32 cellular contexts compared by ENCODE assay signal in the genomic region with DNA sequence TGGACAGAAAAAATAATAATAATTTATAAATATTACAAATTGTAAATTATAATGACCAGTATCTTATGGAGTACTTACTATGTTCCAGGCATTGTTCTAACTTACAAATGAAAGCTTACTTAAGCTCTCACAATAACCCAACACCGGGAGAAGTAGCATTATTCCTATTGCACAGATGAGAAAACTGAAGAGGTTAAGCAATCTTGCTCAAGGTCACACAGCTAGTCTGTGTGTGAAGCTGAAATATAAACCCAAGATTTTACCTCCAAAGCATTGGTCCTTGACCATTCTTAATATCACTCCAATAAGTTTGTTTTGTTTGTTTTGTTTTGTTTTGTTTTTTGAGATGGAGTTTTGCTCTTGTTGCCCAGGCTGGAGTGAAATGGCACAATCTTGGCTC.
"Had no signal": no experiment of that assay in that cellular context is flagged by ENCODE, and none has a peak within 500 bp of the region (broad histone marks: within the 10 kb centered on the region; RNA-seq: fewer than 3 reads in every experiment).

No MANE protein-coding gene starts in this region.

- H3K9me3 ChIP-seq: ovary, spleen, suprapubic skin, testis, tibial artery, transverse colon, upper lobe of right lung, uterus had no signal

- ATAC-seq: naive thymus-derived CD4-positive, alpha-beta T cell; natural killer cell; right cardiac atrium; sciatic nerve; stimulated activated memory B cell treated with anti-CD40 and anti-IgM and Interleukin-4, amounts not matched to agents 10 μg/mL and 1 μg/mL and 100 μg/mL, for 72 hours; stimulated activated naive CD8-positive, alpha-beta T cell treated with anti-CD3 and anti-CD28 coated beads, Interleukin-15, amount 100 ng/mL, for 72 hours; stimulated activated naive CD8-positive, alpha-beta T cell treated with anti-CD3 and anti-CD28 coated beads, Interleukin-15, Interleukin-2, amounts not matched to agents 100 U/mL and 50 U/mL, for 24 hours; upper lobe of right lung had no signal

- H3K36me3 Mint-ChIP-seq: natural killer cell, neural progenitor cell, type B pancreatic cell had no signal

- H3K9ac ChIP-seq: neural progenitor cell, parathyroid adenoma had no signal

- H3K27ac ChIP-seq: neural progenitor cell, ovary, parathyroid adenoma, skin epidermis, spleen, suprapubic skin, testis, tibial artery, transverse colon, upper lobe of right lung, uterus had no signal

- DNase-seq: naive thymus-derived CD4-positive, alpha-beta T cell; natural killer cell; occipital lobe; ovary; posterior cingulate gyrus; retina; right cardiac atrium; spleen; stimulated activated CD4-positive, alpha-beta T cell treated with anti-CD3 and anti-CD28 coated beads, Interleukin-12 subunit alpha, Interleukin-12 subunit beta, amount 100 ng/mL, for 4 hours; stimulated activated CD4-positive, alpha-beta T cell treated with anti-CD3 and anti-CD28 coated beads, Interleukin-1b, Interleukin-23, amount 100 ng/mL, for 48 hours; stimulated activated CD4-positive, alpha-beta T cell treated with anti-CD3 and anti-CD28 coated beads, Interleukin-4, amount 100 ng/mL, for 1 hour; stimulated activated CD4-positive, alpha-beta T cell treated with anti-CD3 and anti-CD28 coated beads, Interleukin-4, amount 100 ng/mL, for 4 hours; stimulated activated CD8-positive, alpha-beta memory T cell treated with anti-CD3 and anti-CD28 coated beads, Interleukin-4, amount 100 ng/mL, for 48 hours; stimulated activated naive CD4-positive, alpha-beta T cell; stimulated activated naive CD8-positive, alpha-beta T cell treated with anti-CD3 and anti-CD28 coated beads, Interleukin-15, amount 100 ng/mL, for 72 hours; stimulated activated naive CD8-positive, alpha-beta T cell treated with anti-CD3 and anti-CD28 coated beads, Interleukin-15, Interleukin-2, amounts not matched to agents 100 U/mL and 50 U/mL, for 24 hours; substantia nigra; testis; tibial artery; transverse colon; upper lobe of right lung; uterus had no signal

- H3K79me2 ChIP-seq: parathyroid adenoma had no signal

- H3K27me3 Mint-ChIP-seq: naive thymus-derived CD4-positive, alpha-beta T cell; progenitor cell of endocrine pancreas; stimulated activated memory B cell treated with anti-CD40 and anti-IgM and Interleukin-4, amounts not matched to agents 10 μg/mL and 1 μg/mL and 100 μg/mL, for 72 hours; stimulated activated naive CD8-positive, alpha-beta T cell treated with anti-CD3 and anti-CD28 coated beads, Interleukin-15, amount 100 ng/mL, for 72 hours; type B pancreatic cell had no signal

- H3K4me3 ChIP-seq: neural progenitor cell, ovary, skin epidermis, smooth muscle cell, spleen, suprapubic skin, testis, tibial artery, transverse colon, upper lobe of right lung, uterus had no signal

- H3K4me3 Mint-ChIP-seq: naive thymus-derived CD4-positive, alpha-beta T cell; natural killer cell; nephron; neural progenitor cell; stimulated activated memory B cell treated with anti-CD40 and anti-IgM and Interleukin-4, amounts not matched to agents 10 μg/mL and 1 μg/mL and 100 μg/mL, for 72 hours; stimulated activated naive CD8-positive, alpha-beta T cell treated with anti-CD3 and anti-CD28 coated beads, Interleukin-15, amount 100 ng/mL, for 72 hours; type B pancreatic cell had no signal

- H3K36me3 ChIP-seq: neural progenitor cell, ovary, spleen, suprapubic skin, tibial artery, transverse colon, upper lobe of right lung, uterus had no signal

- H3K27me3 ChIP-seq: neural progenitor cell, ovary, spleen, suprapubic skin, testis, tibial artery, transverse colon, upper lobe of right lung, uterus had no signal

- H2AFZ ChIP-seq: neural progenitor cell, parathyroid adenoma had no signal

- H3K9me3 Mint-ChIP-seq: natural killer cell; nephron; neural progenitor cell; stimulated activated memory B cell treated with anti-CD40 and anti-IgM and Interleukin-4, amounts not matched to agents 10 μg/mL and 1 μg/mL and 100 μg/mL, for 72 hours; stimulated activated naive CD8-positive, alpha-beta T cell treated with anti-CD3 and anti-CD28 coated beads, Interleukin-15, amount 100 ng/mL, for 72 hours; type B pancreatic cell had no signal

- H3K27ac Mint-ChIP-seq: naive thymus-derived CD4-positive, alpha-beta T cell; natural killer cell; nephron; neural progenitor cell; progenitor cell of endocrine pancreas; stimulated activated memory B cell treated with anti-CD40 and anti-IgM and Interleukin-4, amounts not matched to agents 10 μg/mL and 1 μg/mL and 100 μg/mL, for 72 hours; stimulated activated naive CD8-positive, alpha-beta T cell treated with anti-CD3 and anti-CD28 coated beads, Interleukin-15, amount 100 ng/mL, for 72 hours; type B pancreatic cell had no signal

- H3K4me2 ChIP-seq: neural progenitor cell, smooth muscle cell had no signal

- H3K4me1 ChIP-seq: neural progenitor cell, parathyroid adenoma, suprapubic skin, testis, uterus had no signal
